In genomic region chr3:23809294-23809693, GRCh38 we compare ENCODE assay signal across 1 cellular context.
TF ChIP-seq lines count a peak whose summit lies in the region.

No MANE protein-coding gene starts in this region.

TF ChIP-seq in GM23338, 12 proteins besides CTCF, POLR2A, EP300 and RAD21:
- TF ChIP-seq ZNF462 (CRISPR knock-in tag; IDR thresholded peaks at IDR 0.05) (no peak), JUNB (IDR thresholded peaks at IDR 0.05; ENCODE audit: unreplicated experiment) (no peak), REST (IDR thresholded peaks at IDR 0.05; ENCODE audit: unreplicated experiment) (no peak), POLR2AphosphoS5 (IDR thresholded peaks at IDR 0.05; ENCODE audit: low read depth) (no peak)
